Comparison of ENCODE assay signal across 9 cellular contexts in genomic region chr4:972651-973424, GRCh38. TPM values are rescaled to one million over a fixed set of nuclear protein-coding genes. Genes with fewer than 3 reads are reported as not detected.
A peak's percentile ranks its signal among the peaks of the same experiment; 100 is the strongest.
DNase-seq lines count a peak whose midpoint lies in the region; ATAC-seq, FAIRE-seq and TF ChIP-seq lines count a peak whose summit lies in the region.
"Had no signal": no experiment of that assay in that cellular context is flagged by ENCODE, and none has a peak within 500 bp of the region (broad histone marks: within the 10 kb centered on the region; RNA-seq: fewer than 3 reads in every experiment).

No MANE protein-coding gene starts in this region.

- peaks cover 4 to 18% of the 10 kb centered on the region in 2 donors for H3K4me1 ChIP-seq in lung (ENCODE audit: control insufficient read depth in 2 of 2, insufficient read depth in 2 of 2, low read length in 2 of 2)

- no peak for FAIRE-seq in bronchial epithelial cell (lab: Jason Lieb, UNC)
- FAIRE-seq: islet of Langerhans had no signal

- ATAC-seq in HG03095 (IDR thresholded peaks at IDR 0.05; ENCODE audit: unreplicated experiment) (peak; percentile 36), lung (ENCODE audit: insufficient read depth, low FRiP score) (peak; percentile 10)

- H3K27ac ChIP-seq in VCaP (peak overlapping the region; percentile 59; the same call in 1 of the 2 replicates), lung (ENCODE audit: low read depth in 1 of 2, low read length in 1 of 2) (no peak overlapping the region)

- peak; percentile 7 for TF ChIP-seq POLR2A in GM19099 (IDR thresholded peaks at IDR 0.05; ENCODE audit: extremely low read depth, insufficient read length, low read depth)

- H3K27me3 ChIP-seq in bronchial epithelial cell (ENCODE audit: control insufficient read depth, insufficient read depth, low read length), result no peaks in the 10 kb centered on the region
- no peaks in the 10 kb centered on the region for H3K27me3 ChIP-seq in lung (ENCODE audit: control insufficient read depth, insufficient read depth)

- H3K4me3 ChIP-seq in bronchial epithelial cell (ENCODE audit: low read depth, low read length) (peak overlapping the region; percentile 77), lung (peak overlapping the region; percentile 86)

- no peak for TF ChIP-seq CTCF in VCaP (conservative IDR thresholded peaks at IDR 0.05)
- no peak for TF ChIP-seq CTCF in bronchial epithelial cell (IDR thresholded peaks at IDR 0.05; ENCODE audit: insufficient read depth, low read length, severe bottlenecking)
- TF ChIP-seq CTCF in lung (IDR thresholded peaks at IDR 0.05; ENCODE audit: control extremely low read depth, extremely low read depth), result no peak

- DNase-seq in bronchial epithelial cell (ENCODE audit: low read depth) (no peak), lung (ENCODE audit: low spot score) (no peak), islet precursor cell (no peak), NCI-H2081 treated with DMSO at 0.1 percent for 48 hours (lab: John Stamatoyannopoulos, UW) (no peak)
- DNase-seq in stimulated activated CD8-positive, alpha-beta memory T cell treated with anti-CD3 and anti-CD28 coated beads, Interleukin-2, amount 100 ng/mL, for 1 hour (ENCODE audit: low read depth in 2 of 2), result peak; percentile 16 to 53

- H3K9me3 ChIP-seq in lung (ENCODE audit: control insufficient read depth in 2 of 2, insufficient read depth in 1 of 2, low read length in 1 of 2), result no peaks in the 10 kb centered on the region

- peaks cover 3% of the 10 kb centered on the region for H3K36me3 ChIP-seq in bronchial epithelial cell (ENCODE audit: control insufficient read depth, insufficient read depth, low read length)
- H3K36me3 ChIP-seq in lung (ENCODE audit: control insufficient read depth in 2 of 2, insufficient read depth in 2 of 2, low read length in 2 of 2), result peaks cover 0 to 1% of the 10 kb centered on the region in 2 donors

- WGBS in lung, 2 donors, result 1% methylated on average over 46 to 65 of the region's 65 CpGs

RNA-seq across cellular contexts. Expression of gene DGKQ, which starts 0.5 kb away (rescaled TPM):
- total RNA-seq in bronchial epithelial cell (17.9 and 24.8 TPM in 2 replicates), lung (10 to 100 TPM in 1 of 2 donors, 1 to 10 TPM in 1; 5.9 to 19.1 TPM)
- polyA plus RNA-seq in lung, result 1 to 10 TPM; 7.0 to 9.8 TPM

RNA-seq across cellular contexts. Expression of gene IDUA, which starts 14.0 kb away (rescaled TPM):
- 2.6 and 4.2 TPM in 2 replicates for total RNA-seq in bronchial epithelial cell
- total RNA-seq in lung, result 10 to 100 TPM in 1 of 2 donors, 1 to 10 TPM in 1; 7.5 to 66.5 TPM
- 10 to 100 TPM; 14.9 to 28.4 TPM for polyA plus RNA-seq in lung

RNA-seq across cellular contexts. Expression of gene SLC26A1, which starts 20.4 kb away (rescaled TPM):
- under 0.01 and 0.13 TPM in 2 replicates for total RNA-seq in bronchial epithelial cell
- under 1 TPM; 0.20 to 0.71 TPM for total RNA-seq in lung
- under 1 TPM; 0.29 to 0.83 TPM for polyA plus RNA-seq in lung

RNA-seq across cellular contexts. Expression of gene FGFRL1, which starts 38.6 kb away (rescaled TPM):
- total RNA-seq in bronchial epithelial cell, result 14.2 and 14.7 TPM in 2 replicates
- total RNA-seq in lung, result 10 to 100 TPM; 15.8 to 31.1 TPM
- 10 to 100 TPM; 13.4 to 14.7 TPM for polyA plus RNA-seq in lung

RNA-seq across cellular contexts. Expression of gene TMEM175, which starts 40.6 kb away (rescaled TPM):
- 3.4 and 10.9 TPM in 2 replicates for total RNA-seq in bronchial epithelial cell
- 10 to 100 TPM; 23.7 to 29.6 TPM for total RNA-seq in lung
- 10 to 100 TPM; 25.3 to 43.7 TPM for polyA plus RNA-seq in lung

Comparison
In these comparisons a context has a peak if more than half of its experiments do, and no peak if none do; other contexts are left out.
1. DNase-seq: peak in stimulated activated CD8-positive, alpha-beta memory T cell treated with anti-CD3 and anti-CD28 coated beads, Interleukin-2, amount 100 ng/mL, for 1 hour (2 of 2); none in bronchial epithelial cell (single experiment), lung (single experiment), islet precursor cell (single experiment) and NCI-H2081 treated with DMSO at 0.1 percent for 48 hours (single experiment).